ENCODE assay signal across 25 cellular contexts in genomic region chr9:98506422-98507054, GRCh38.
A peak's percentile ranks its signal among the peaks of the same experiment; 100 is the strongest.
DNase-seq lines count a peak whose midpoint lies in the region; ATAC-seq, FAIRE-seq and TF ChIP-seq lines count a peak whose summit lies in the region.
"Had no signal": no experiment of that assay in that cellular context is flagged by ENCODE, and none has a peak within 500 bp of the region (broad histone marks: within the 10 kb centered on the region; RNA-seq: fewer than 3 reads in every experiment).

No MANE protein-coding gene starts in this region.

- 0 out of 2 replicates have a peak overlapping the region, but pooled peaks have one; percentile 27 for H2BK12ac ChIP-seq in H1 (ENCODE audit: low read depth, low read length)

- no peak overlapping the region for H3K9ac ChIP-seq in H1 (replicated peaks in 1 of 4; ENCODE audit: extremely low read depth in 1 of 4, low read depth in 3 of 4, low read length in 3 of 4)
- H3K9ac ChIP-seq: SK-N-SH had no signal

- no peak overlapping the region for H3K27ac Mint-ChIP-seq in stimulated activated effector memory CD8-positive, alpha-beta T cell treated with anti-CD3 and anti-CD28 coated beads, Interleukin-12 subunit alpha, Interleukin-12 subunit beta, amount 100 ng/mL, for 72 hours
- H3K27ac Mint-ChIP-seq in endothelial cell (ENCODE audit: unreplicated experiment): no peak overlapping the region
- H3K27ac Mint-ChIP-seq: B cell; CD8-positive, alpha-beta T cell had no signal

- H3K18ac ChIP-seq in H1 (ENCODE audit: extremely low read depth, low read length): no peak overlapping the region

- H3K4me3 ChIP-seq in left ventricle myocardium inferior (no peak overlapping the region), H1 (ENCODE audit: extremely low read depth in 1 of 4, insufficient read depth in 2 of 4, low read depth in 3 of 4, low read length in 4 of 4) (no peak overlapping the region)

- H3K14ac ChIP-seq in H1 (ENCODE audit: insufficient read length): no peak overlapping the region

- WGBS in H1 (ENCODE audit: extremely low coverage in 1 of 2, insufficient coverage in 1 of 2, insufficient read length in 1 of 2, insufficient replicate concordance in 2 of 2, low coverage in 1 of 2, low lambda C conversion rate in 2 of 2, missing lambda C conversion rate in 1 of 2), 2 experiments: 97% methylated on average over 6 of the region's 6 CpGs; no CpG with 5 or more reads in 1 of the 2 experiments

- H3K4me2 ChIP-seq in H1 (ENCODE audit: insufficient read depth in 1 of 2, low read depth in 2 of 2, low read length in 2 of 2): no peak overlapping the region
- H3K4me2 ChIP-seq: SK-N-SH had no signal

- no peak for TF ChIP-seq EP300 in H1 (IDR thresholded peaks at IDR 0.05; ENCODE audit: borderline replicate concordance in 1 of 2, low read depth in 2 of 2, low read length in 2 of 2)

- peaks cover 2% of the 10 kb centered on the region for H3K27me3 Mint-ChIP-seq in endothelial cell (ENCODE audit: unreplicated experiment)

- H3K4me1 Mint-ChIP-seq in stimulated activated effector memory CD8-positive, alpha-beta T cell treated with anti-CD3 and anti-CD28 coated beads, Interleukin-12 subunit alpha, Interleukin-12 subunit beta, amount 100 ng/mL, for 72 hours: no peaks in the 10 kb centered on the region
- H3K4me1 Mint-ChIP-seq in endothelial cell (ENCODE audit: unreplicated experiment): peaks cover 3% of the 10 kb centered on the region
- H3K4me1 Mint-ChIP-seq: B cell had no signal

- H3K36me3 Mint-ChIP-seq in stimulated activated effector memory CD8-positive, alpha-beta T cell treated with anti-CD3 and anti-CD28 coated beads, Interleukin-12 subunit alpha, Interleukin-12 subunit beta, amount 100 ng/mL, for 72 hours: no peaks in the 10 kb centered on the region
- no peaks in the 10 kb centered on the region for H3K36me3 Mint-ChIP-seq in endothelial cell (ENCODE audit: low read depth, unreplicated experiment)
- H3K36me3 Mint-ChIP-seq: CD8-positive, alpha-beta T cell had no signal

- H3K4ac ChIP-seq in H1 (replicated peaks; ENCODE audit: insufficient read length, low read depth, low read length): no peak overlapping the region

- POLR2A ChIA-PET in H1 (lab: Charles Lee; ENCODE audit: partially characterized antibody): no interaction called here

- no peaks in the 10 kb centered on the region for H4K20me1 ChIP-seq in H1 (replicated peaks in 1 of 2; ENCODE audit: control insufficient read depth in 1 of 2, insufficient read depth in 2 of 2, low read length in 2 of 2)

- no peak for TF ChIP-seq POLR2A in H1 (IDR thresholded peaks at IDR 0.05; ENCODE audit: control extremely low read depth in 1 of 2, low read depth in 2 of 2, low read length in 2 of 2)

- intact Hi-C loops in cardiac septum (cut with DNase I) (no loop called here), left ventricle myocardium inferior (cut with micrococcal nuclease) (loop anchor here (10.0 kb wide), 1 partner anchor 62 kb away; no protein-coding TSS in a partner anchor)

- H3K27me3 ChIP-seq in left ventricle myocardium inferior (ENCODE audit: low read depth) (peaks cover 4% of the 10 kb centered on the region), H1 (replicated peaks in 1 of 4; ENCODE audit: control insufficient read depth in 3 of 4, extremely low read depth in 1 of 4, insufficient read depth in 3 of 4, low read length in 3 of 4) (no peaks in the 10 kb centered on the region)

- TF ChIP-seq RAD21 in H1 (IDR thresholded peaks at IDR 0.05 in 1 of 2, conservative IDR thresholded peaks at IDR 0.05 in 1 of 2; ENCODE audit: low read depth in 2 of 2, low read length in 2 of 2): no peak

- DNase-seq in cardiac septum (ENCODE audit: low spot score) (peak; percentile 50), left ventricle myocardium inferior (no peak), NCI-H2171 treated with DMSO at 0.1 percent for 48 hours (lab: John Stamatoyannopoulos, UW) (peak; percentile 65), H1 (ENCODE audit: low read depth in 1 of 2, low spot score in 2 of 2) (no peak), A172 (ENCODE audit: low spot score) (no peak), endothelial cell (ENCODE audit: low spot score) (no peak)
- DNase-seq in stimulated activated effector memory CD8-positive, alpha-beta T cell treated with anti-CD3 and anti-CD28 coated beads, Interleukin-12 subunit alpha, Interleukin-12 subunit beta, amount 100 ng/mL, for 72 hours (ENCODE audit: low spot score in 2 of 2): peak in 1 of 2 donors; percentile 28
- DNase-seq: Caco-2; CD8-positive, alpha-beta T cell; DND-41; Karpas-422; NCI-H1092; NCI-H1417 treated with DMSO at 0.1 percent for 48 hours; NCI-H187 treated with DMSO at 0.1 percent for 48 hours; NCI-H446; NCI-H524 treated with DMSO at 0.1 percent for 48 hours; NCI-H82; NK-92 treated with Interleukin-12 subunit alpha and Interleukin-12 subunit beta, amount 100 ng/mL, for 24 hours; PC-3; SK-N-SH; SW 1271 had no signal

- H3K36me3 ChIP-seq in left ventricle myocardium inferior: no peaks in the 10 kb centered on the region
- H3K36me3 ChIP-seq in H1 (ENCODE audit: control insufficient read depth in 2 of 4, insufficient read depth in 4 of 4, low read length in 3 of 4): no peaks in the 10 kb centered on the region

- no peaks in the 10 kb centered on the region for H3K79me1 ChIP-seq in H1 (ENCODE audit: low read depth, low read length)

- H4K8ac ChIP-seq in H1 (ENCODE audit: extremely low read depth, insufficient read depth, low read length): 0 out of 2 replicates have a peak overlapping the region, but pooled peaks have one; percentile 20

- H2BK5ac ChIP-seq in H1 (ENCODE audit: low read depth, low read length): no peak overlapping the region

- H2BK120ac ChIP-seq in H1 (replicated peaks; ENCODE audit: low read depth, low read length): no peak overlapping the region

- no peak overlapping the region for H2AK5ac ChIP-seq in H1 (ENCODE audit: low read depth, low read length)

- no peak overlapping the region for H3K56ac ChIP-seq in H1 (replicated peaks; ENCODE audit: insufficient read length, low read depth, low read length)

- no peak overlapping the region for H2BK20ac ChIP-seq in H1 (ENCODE audit: low read length)

- CTCF ChIA-PET in H1 (lab: Charles Lee; ENCODE audit: partially characterized antibody): interaction anchor here (1.0 kb wide), 2 partner anchors 10 to 16 kb away, joined by 3 to 5 read pairs; no protein-coding TSS in a partner anchor

- FAIRE-seq in H1 (lab: Jason Lieb, UNC): no peak
- FAIRE-seq: GM18507 had no signal

- H3K4me1 ChIP-seq in left ventricle myocardium inferior (peaks cover 33% of the 10 kb centered on the region), H1 (replicated peaks in 1 of 4; ENCODE audit: control insufficient read depth in 3 of 4, insufficient read depth in 4 of 4, low read length in 3 of 4) (peaks cover 0 to 11% (median 5%) of the 10 kb centered on the region in 4 experiments; a peak in 6 of 7 replicates)
- H3K4me1 ChIP-seq: Caco-2 had no signal

- H4K5ac ChIP-seq in H1 (ENCODE audit: insufficient read length, low read depth, low read length): no peak overlapping the region

- H3K23ac ChIP-seq in H1 (ENCODE audit: insufficient read length): no peak overlapping the region

- ATAC-seq in stimulated activated effector memory CD8-positive, alpha-beta T cell treated with anti-CD3 and anti-CD28 coated beads, Interleukin-12 subunit alpha, Interleukin-12 subunit beta, amount 100 ng/mL, for 72 hours: peak; percentile 32
- ATAC-seq in GM18519 (IDR thresholded peaks at IDR 0.05; ENCODE audit: low FRiP score, unreplicated experiment): no peak
- ATAC-seq: CD8-positive, alpha-beta T cell; PC-3 had no signal

- H3K4me3 Mint-ChIP-seq in stimulated activated effector memory CD8-positive, alpha-beta T cell treated with anti-CD3 and anti-CD28 coated beads, Interleukin-12 subunit alpha, Interleukin-12 subunit beta, amount 100 ng/mL, for 72 hours: no peak overlapping the region
- H3K4me3 Mint-ChIP-seq in endothelial cell (ENCODE audit: unreplicated experiment): no peak overlapping the region
- H3K4me3 Mint-ChIP-seq: B cell; CD8-positive, alpha-beta T cell had no signal

- no peaks in the 10 kb centered on the region for H3K9me3 Mint-ChIP-seq in stimulated activated effector memory CD8-positive, alpha-beta T cell treated with anti-CD3 and anti-CD28 coated beads, Interleukin-12 subunit alpha, Interleukin-12 subunit beta, amount 100 ng/mL, for 72 hours
- no peaks in the 10 kb centered on the region for H3K9me3 Mint-ChIP-seq in endothelial cell (ENCODE audit: unreplicated experiment)
- H3K9me3 Mint-ChIP-seq: CD8-positive, alpha-beta T cell had no signal

- no peak overlapping the region for H2AFZ ChIP-seq in H1 (ENCODE audit: low read length)

- no peak overlapping the region for H2BK15ac ChIP-seq in H1 (ENCODE audit: low read length)

- H3K79me2 ChIP-seq in H1 (ENCODE audit: control insufficient read depth in 1 of 2, insufficient read depth in 2 of 2, low read length in 2 of 2): no peaks in the 10 kb centered on the region

- no peaks in the 10 kb centered on the region for H3K9me3 ChIP-seq in left ventricle myocardium inferior (replicated peaks)
- peaks cover 9 to 13% of the 10 kb centered on the region in 2 experiments for H3K9me3 ChIP-seq in H1 (ENCODE audit: insufficient read depth in 2 of 2, low read depth in 1 of 2, low read length in 1 of 2)
- H3K9me3 ChIP-seq: Caco-2, SK-N-SH had no signal

- H4K91ac ChIP-seq in H1 (replicated peaks; ENCODE audit: insufficient read length, low read length): peak overlapping the region; percentile 64

- TF ChIP-seq CTCF in left ventricle myocardium inferior (IDR thresholded peaks at IDR 0.05; ENCODE audit: borderline replicate concordance) (no peak), H1 (IDR thresholded peaks at IDR 0.05; ENCODE audit: control extremely low read depth in 1 of 3, insufficient read depth in 1 of 3, low read depth in 1 of 3, low read length in 3 of 3) (no peak), endothelial cell (IDR thresholded peaks at IDR 0.05; ENCODE audit: unreplicated experiment) (no peak)

- no peak overlapping the region for H3K27ac ChIP-seq in left ventricle myocardium inferior (replicated peaks)
- no peak overlapping the region for H3K27ac ChIP-seq in H1 (ENCODE audit: low read depth, low read length)
- H3K27ac ChIP-seq: C4-2B had no signal

- H3K23me2 ChIP-seq in H1 (ENCODE audit: low read depth, low read length): no peaks in the 10 kb centered on the region

TF ChIP-seq in H1, 55 proteins besides CTCF, POLR2A, EP300 and RAD21:
- TF ChIP-seq BACH1 (IDR thresholded peaks at IDR 0.05; ENCODE audit: low read length): no peak
- no peak for TF ChIP-seq SUZ12 (IDR thresholded peaks at IDR 0.05; ENCODE audit: low read length)
- no peak for TF ChIP-seq MAX (IDR thresholded peaks at IDR 0.05)

Comparison
In these comparisons a context has a peak if more than half of its experiments do, and no peak if none do; other contexts are left out.
1. DNase-seq: peak in cardiac septum (single experiment) and NCI-H2171 treated with DMSO at 0.1 percent for 48 hours (single experiment); none in left ventricle myocardium inferior (single experiment), H1 (0 of 2), A172 (single experiment) and endothelial cell (single experiment).